Comparison of ENCODE assay signal across 6 cellular contexts in genomic region chr16:2008631-2009301, GRCh38. TPM values are rescaled to one million over a fixed set of nuclear protein-coding genes. Genes with fewer than 3 reads are reported as not detected.
DNase-seq lines count a peak whose midpoint lies in the region; ATAC-seq lines count a peak whose summit lies in the region.

No MANE protein-coding gene starts in this region.

- peak overlapping the region; percentile 96 for H3K56ac ChIP-seq in mesendoderm (ENCODE audit: low read length)

- no peak overlapping the region for H2BK120ac ChIP-seq in mesendoderm (ENCODE audit: low read depth, low read length)

- H3K23ac ChIP-seq in mesendoderm (ENCODE audit: low read length), result no peak overlapping the region

- peaks cover 39% of the 10 kb centered on the region for H3K79me2 ChIP-seq in mesendoderm (ENCODE audit: control insufficient read depth, insufficient read depth, low read length)

- peak; percentile 62 for DNase-seq in activated T-cell treated with anti-CD3 and anti-CD28 coated beads, Interleukin-2, amount 50 U/mL, for 24 hours
- no peak for DNase-seq in activated T-cell treated with anti-CD3 and anti-CD28 coated beads, Interleukin-2, amount 50 U/mL, for 1 hour
- peak; percentile 57 for DNase-seq in activated naive CD4-positive, alpha-beta T cell treated with anti-CD3 and anti-CD28 coated beads, Interleukin-2, amount 10 ng/mL, durations not matched to agents 7 days and 5 days
- DNase-seq in mesendoderm (peak; percentile 40), SHP77 (lab: John Stamatoyannopoulos, UW) (no peak)

- no peak for ATAC-seq in GM21423 (IDR thresholded peaks at IDR 0.05; ENCODE audit: unreplicated experiment)

- no peaks in the 10 kb centered on the region for H3K27me3 Mint-ChIP-seq in activated T-cell treated with anti-CD3 and anti-CD28 coated beads, Interleukin-2, amount 50 U/mL, for 24 hours
- no peaks in the 10 kb centered on the region for H3K27me3 Mint-ChIP-seq in activated naive CD4-positive, alpha-beta T cell treated with anti-CD3 and anti-CD28 coated beads, Interleukin-2, amount 10 ng/mL, durations not matched to agents 7 days and 5 days

- H3K27ac Mint-ChIP-seq in activated T-cell treated with anti-CD3 and anti-CD28 coated beads, Interleukin-2, amount 50 U/mL, for 24 hours, result peak overlapping the region; percentile 93
- peak overlapping the region; percentile 92 for H3K27ac Mint-ChIP-seq in activated naive CD4-positive, alpha-beta T cell treated with anti-CD3 and anti-CD28 coated beads, Interleukin-2, amount 10 ng/mL, durations not matched to agents 7 days and 5 days

- H2BK5ac ChIP-seq in mesendoderm (ENCODE audit: low read length), result no peak overlapping the region

- no peaks in the 10 kb centered on the region for H3K9me3 Mint-ChIP-seq in activated T-cell treated with anti-CD3 and anti-CD28 coated beads, Interleukin-2, amount 50 U/mL, for 24 hours
- H3K9me3 Mint-ChIP-seq in activated naive CD4-positive, alpha-beta T cell treated with anti-CD3 and anti-CD28 coated beads, Interleukin-2, amount 10 ng/mL, durations not matched to agents 7 days and 5 days, result no peaks in the 10 kb centered on the region

- H3K27me3 ChIP-seq in mesendoderm (ENCODE audit: insufficient read depth, low read length, poor library complexity), result no peaks in the 10 kb centered on the region

- H3K4me3 Mint-ChIP-seq in activated T-cell treated with anti-CD3 and anti-CD28 coated beads, Interleukin-2, amount 50 U/mL, for 24 hours, result peak overlapping the region; percentile 90
- H3K4me3 Mint-ChIP-seq in activated naive CD4-positive, alpha-beta T cell treated with anti-CD3 and anti-CD28 coated beads, Interleukin-2, amount 10 ng/mL, durations not matched to agents 7 days and 5 days, result peak overlapping the region; percentile 86

- H3K4me1 Mint-ChIP-seq in activated T-cell treated with anti-CD3 and anti-CD28 coated beads, Interleukin-2, amount 50 U/mL, for 24 hours (ENCODE audit: low read depth), result peaks cover 54% of the 10 kb centered on the region
- H3K4me1 Mint-ChIP-seq in activated naive CD4-positive, alpha-beta T cell treated with anti-CD3 and anti-CD28 coated beads, Interleukin-2, amount 10 ng/mL, durations not matched to agents 7 days and 5 days, result peaks cover 51% of the 10 kb centered on the region

- peaks cover 12% of the 10 kb centered on the region for H3K4me1 ChIP-seq in mesendoderm (ENCODE audit: control insufficient read depth, low read depth, low read length)

- peak overlapping the region; percentile 64 for H3K18ac ChIP-seq in mesendoderm (ENCODE audit: low read length)

- H3K4me2 ChIP-seq in mesendoderm (ENCODE audit: low read length), result peak overlapping the region; percentile 45

- no peaks in the 10 kb centered on the region for H3K36me3 ChIP-seq in mesendoderm (ENCODE audit: control insufficient read depth, insufficient read depth, low read length)

- peak overlapping the region; percentile 90 for H3K4me3 ChIP-seq in mesendoderm (ENCODE audit: low read length)

- peak overlapping the region; percentile 72 for H3K4ac ChIP-seq in mesendoderm (ENCODE audit: low read depth, low read length)

- no peak overlapping the region for H2AK5ac ChIP-seq in mesendoderm (ENCODE audit: low read length)

- WGBS in mesendoderm (ENCODE audit: extremely low coverage, insufficient coverage, low lambda C conversion rate), result no CpG with 5 or more reads among the region's 29 CpGs

- peaks cover 30% of the 10 kb centered on the region for H3K79me1 ChIP-seq in mesendoderm (ENCODE audit: low read length)

- H3K9ac ChIP-seq in mesendoderm (ENCODE audit: low read length), result peak overlapping the region; percentile 83

- H4K8ac ChIP-seq in mesendoderm (ENCODE audit: low read depth, low read length), result no peak overlapping the region

- no peak overlapping the region for H4K5ac ChIP-seq in mesendoderm (ENCODE audit: low read length)

- no peak overlapping the region for H2BK15ac ChIP-seq in mesendoderm (replicated peaks; ENCODE audit: low read depth)

- CTCF ChIA-PET in activated naive CD4-positive, alpha-beta T cell treated with anti-CD3 and anti-CD28 coated beads, Interleukin-2, amount 10 ng/mL, durations not matched to agents 7 days and 5 days (lab: Charles Lee), result interaction anchor here (2.0 kb wide), 1 partner anchor 132 kb away, joined by 8 read pairs; no protein-coding TSS in a partner anchor

- H3K36me3 Mint-ChIP-seq in activated T-cell treated with anti-CD3 and anti-CD28 coated beads, Interleukin-2, amount 50 U/mL, for 24 hours (ENCODE audit: low read depth), result peaks cover 55% of the 10 kb centered on the region
- H3K36me3 Mint-ChIP-seq in activated naive CD4-positive, alpha-beta T cell treated with anti-CD3 and anti-CD28 coated beads, Interleukin-2, amount 10 ng/mL, durations not matched to agents 7 days and 5 days, result peaks cover 8% of the 10 kb centered on the region

- H3K27ac ChIP-seq in mesendoderm (ENCODE audit: low read depth, low read length), result no peak overlapping the region

RNA-seq across cellular contexts. Expression of gene ZNF598, which starts 0.9 kb away (rescaled TPM):
- 32.7 TPM for polyA plus RNA-seq in mesendoderm (2013, experiment 1 of 2)
- polyA plus RNA-seq in mesendoderm (2013, experiment 2 of 2), result 32.2 TPM

RNA-seq across cellular contexts. Expression of gene NPW, which starts 10.8 kb away (rescaled TPM):
- 2.7 TPM for polyA plus RNA-seq in mesendoderm (2013, experiment 1 of 2)
- polyA plus RNA-seq in mesendoderm (2013, experiment 2 of 2), result 2.7 TPM

RNA-seq across cellular contexts. Expression of gene NHERF2, which starts 17.9 kb away (rescaled TPM):
- polyA plus RNA-seq in mesendoderm (2013, experiment 1 of 2), result 6.2 TPM
- 7.1 TPM for polyA plus RNA-seq in mesendoderm (2013, experiment 2 of 2)

RNA-seq across cellular contexts. Expression of gene SYNGR3, which starts 19.0 kb away (rescaled TPM):
- polyA plus RNA-seq in mesendoderm (2013, experiment 1 of 2), result 8.9 TPM
- 9.5 TPM for polyA plus RNA-seq in mesendoderm (2013, experiment 2 of 2)

RNA-seq across cellular contexts. Expression of gene GFER, which starts 24.8 kb away (rescaled TPM):
- 46.4 TPM for polyA plus RNA-seq in mesendoderm (2013, experiment 1 of 2)
- polyA plus RNA-seq in mesendoderm (2013, experiment 2 of 2), result 48.0 TPM

Comparison
In these comparisons a context has a peak if more than half of its experiments do, and no peak if none do; other contexts are left out.
1. DNase-seq: peak in activated T-cell treated with anti-CD3 and anti-CD28 coated beads, Interleukin-2, amount 50 U/mL, for 24 hours (single experiment), activated naive CD4-positive, alpha-beta T cell treated with anti-CD3 and anti-CD28 coated beads, Interleukin-2, amount 10 ng/mL, durations not matched to agents 7 days and 5 days (single experiment) and mesendoderm (single experiment); none in activated T-cell treated with anti-CD3 and anti-CD28 coated beads, Interleukin-2, amount 50 U/mL, for 1 hour (single experiment) and SHP77 (0 of 2).